20 cellular contexts compared by ENCODE assay signal in genomic region chr7:28300488-28300887, GRCh38.
"Had no signal": no experiment of that assay in that cellular context is flagged by ENCODE, and none has a peak within 500 bp of the region (broad histone marks: within the 10 kb centered on the region; RNA-seq: fewer than 3 reads in every experiment).

No MANE protein-coding gene starts in this region.

- H3K4me1 Mint-ChIP-seq: central memory CD8-positive, alpha-beta T cell; natural killer cell had no signal

- H3K36me3 ChIP-seq: gastrocnemius medialis, left lung, lower lobe of right lung, sigmoid colon, transverse colon had no signal

- H3K4me3 ChIP-seq: dorsolateral prefrontal cortex, gastrocnemius medialis, left lung, lower lobe of right lung, sigmoid colon, testis, transverse colon had no signal

- H3K27ac ChIP-seq: dorsolateral prefrontal cortex, gastrocnemius medialis, left lung, lower lobe of right lung, testis, transverse colon had no signal

- H3K4me3 Mint-ChIP-seq: central memory CD8-positive, alpha-beta T cell; natural killer cell; neural crest cell had no signal

- H3K27me3 Mint-ChIP-seq: central memory CD8-positive, alpha-beta T cell had no signal

- H3K36me3 Mint-ChIP-seq: natural killer cell had no signal

- H3K27ac Mint-ChIP-seq: natural killer cell had no signal

- H3K9me3 ChIP-seq: gastrocnemius medialis, left lung, lower lobe of right lung, sigmoid colon, testis, transverse colon had no signal

- DNase-seq: cortex of kidney; dorsolateral prefrontal cortex; effector CD8-positive, alpha-beta T cell; erythroblast; glutamatergic neuron; islet precursor cell; left lung; mesendoderm; natural killer cell; posterior cingulate gyrus; small intestine; stimulated activated CD4-positive, alpha-beta T cell treated with anti-CD3 and anti-CD28 coated beads, Interleukin-2, amount 100 ng/mL, for 48 hours; stimulated activated naive CD8-positive, alpha-beta T cell treated with anti-CD3 and anti-CD28 coated beads, Interleukin-15, Interleukin-2, amounts not matched to agents 100 U/mL and 50 U/mL, for 24 hours; transverse colon had no signal

- ATAC-seq: natural killer cell; stimulated activated naive CD8-positive, alpha-beta T cell treated with anti-CD3 and anti-CD28 coated beads, Interleukin-15, Interleukin-2, amounts not matched to agents 100 U/mL and 50 U/mL, for 24 hours had no signal

- H3K9me3 Mint-ChIP-seq: central memory CD8-positive, alpha-beta T cell; natural killer cell; neural crest cell had no signal

- H3K4me1 ChIP-seq: gastrocnemius medialis, left lung, sigmoid colon, testis, transverse colon had no signal

- H3K27me3 ChIP-seq: dorsolateral prefrontal cortex, gastrocnemius medialis, left lung, sigmoid colon, testis had no signal
